8 cellular contexts compared by ENCODE assay signal in the genomic region with DNA sequence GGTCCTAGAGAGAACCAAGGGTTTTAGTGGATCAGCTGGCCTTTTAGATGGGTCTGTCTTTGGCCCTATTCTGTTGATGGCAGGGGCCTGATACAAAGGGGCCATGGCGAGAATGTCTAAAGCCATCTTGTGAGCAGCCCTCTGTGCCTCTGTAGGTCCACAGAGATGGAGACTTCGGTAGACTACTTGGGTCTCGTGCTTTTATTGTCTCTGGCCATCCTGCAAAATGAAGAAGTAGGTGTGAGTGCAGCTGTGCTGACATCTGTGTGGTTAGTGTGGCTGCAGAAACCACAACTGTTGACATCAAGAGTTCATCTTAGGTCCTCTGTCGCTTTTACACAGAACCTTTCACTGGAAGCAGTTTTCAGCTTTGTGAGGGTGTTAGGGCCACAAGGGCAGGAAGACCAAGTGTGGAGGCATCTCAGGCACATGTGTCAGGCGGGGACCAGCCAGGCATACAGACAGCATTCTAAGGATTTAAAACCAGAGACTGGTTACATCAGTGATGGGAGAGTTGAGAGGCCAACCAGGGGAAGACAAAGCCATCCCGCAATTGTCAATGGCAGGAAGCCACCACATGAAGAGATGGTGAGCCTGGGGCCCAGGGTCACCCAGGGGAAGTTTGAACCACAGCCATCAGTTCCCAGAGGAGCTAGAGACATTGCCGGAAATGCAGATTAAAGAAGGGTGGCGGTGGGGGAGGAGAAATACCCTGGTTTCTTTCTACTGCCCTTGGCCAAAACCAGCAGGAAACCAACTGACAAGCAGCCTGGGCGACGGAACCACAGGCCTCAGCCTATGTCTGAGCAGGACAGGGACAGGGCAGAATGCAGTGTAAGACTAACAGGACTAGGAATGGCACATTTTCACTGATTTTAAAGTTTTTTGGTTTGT. TPM values are rescaled to one million over a fixed set of nuclear protein-coding genes. Genes with fewer than 3 reads are reported as not detected.
A peak's percentile ranks its signal among the peaks of the same experiment; 100 is the strongest.
DNase-seq lines count a peak whose midpoint lies in the region; ATAC-seq and TF ChIP-seq lines count a peak whose summit lies in the region.

No MANE protein-coding gene starts in this region.

- H3K9me3 ChIP-seq in DND-41 (ENCODE audit: insufficient read depth, low read length, severe bottlenecking) (no peaks in the 10 kb centered on the region), HAP-1 (no peaks in the 10 kb centered on the region)

- H3K27ac ChIP-seq in DND-41 (ENCODE audit: low read length) (peak overlapping the region; percentile 96), foreskin keratinocyte (no peak overlapping the region)

- H3K27me3 ChIP-seq in DND-41 (ENCODE audit: insufficient read depth, low read length, poor library complexity) (no peaks in the 10 kb centered on the region), foreskin keratinocyte (no peaks in the 10 kb centered on the region), HAP-1 (ENCODE audit: low read depth) (no peaks in the 10 kb centered on the region)

- peak overlapping the region; percentile 59 for H3K9ac ChIP-seq in DND-41 (ENCODE audit: low read depth, low read length)

- ATAC-seq in DND-41 (ENCODE audit: insufficient read depth, low read depth) = peak; percentile 76
- ATAC-seq in GM21367 (IDR thresholded peaks at IDR 0.05; ENCODE audit: unreplicated experiment) = peak; percentile 68
- ATAC-seq in HG03558 (IDR thresholded peaks at IDR 0.05; ENCODE audit: extremely low read depth, unreplicated experiment) = peak; percentile 48
- no peak for ATAC-seq in foreskin keratinocyte

- H4K20me1 ChIP-seq in DND-41 (ENCODE audit: insufficient read depth, low read length) = no peaks in the 10 kb centered on the region

- DNase-seq in DND-41 (peak; percentile 94), fibroblast of mammary gland (ENCODE audit: low read depth) (peak; percentile 64), foreskin keratinocyte (no peak), HAP-1 (ENCODE audit: low spot score in 2 of 2) (no peak)
- peak; percentile 71 for DNase-seq in activated CD4-positive, alpha-beta T cell treated with anti-CD3 and anti-CD28 coated beads for 48 hours
- peak; percentile 63 to 68 for DNase-seq in stimulated activated CD8-positive, alpha-beta memory T cell treated with anti-CD3 and anti-CD28 coated beads, Interleukin-15, amount 100 ng/mL, for 48 hours (ENCODE audit: low read depth in 2 of 2)

- peak overlapping the region; percentile 65 for H3K4me2 ChIP-seq in DND-41 (ENCODE audit: insufficient read depth, low read length)

- H3K4me3 ChIP-seq in DND-41 (ENCODE audit: low read depth in 1 of 2, low read length in 2 of 2) (peak overlapping the region in 1 of 2 experiments; percentile 50; a peak in 2 of 4 replicates), fibroblast of mammary gland (ENCODE audit: control insufficient read depth, low read depth, low read length) (no peak overlapping the region), HAP-1 (no peak overlapping the region)

- no peak for TF ChIP-seq CTCF in DND-41 (IDR thresholded peaks at IDR 0.05; ENCODE audit: borderline replicate concordance, extremely low read depth, low read length, poor library complexity, severe bottlenecking)
- no peak for TF ChIP-seq CTCF in fibroblast of mammary gland (conservative IDR thresholded peaks at IDR 0.05; ENCODE audit: control insufficient read depth, insufficient read depth, low read depth, low read length)
- no peak for TF ChIP-seq CTCF in foreskin keratinocyte (conservative IDR thresholded peaks at IDR 0.05)

- no peak overlapping the region for H2AFZ ChIP-seq in DND-41 (ENCODE audit: low read depth, low read length)

- H3K36me3 ChIP-seq in DND-41 (ENCODE audit: insufficient read depth, low read length) = no peaks in the 10 kb centered on the region; the same call in 1 of the 2 replicates
- H3K36me3 ChIP-seq in HAP-1 (replicated peaks) = no peaks in the 10 kb centered on the region

- H3K4me1 ChIP-seq in DND-41 (ENCODE audit: insufficient read depth, low read length) (peaks cover 60% of the 10 kb centered on the region), foreskin keratinocyte (no peaks in the 10 kb centered on the region), HAP-1 (no peaks in the 10 kb centered on the region)

- peaks cover 12% of the 10 kb centered on the region; the same call in 1 of the 2 replicates for H3K79me2 ChIP-seq in DND-41 (ENCODE audit: insufficient read depth, low read length)

- in situ Hi-C loops in HAP-1 (cut with MboI; ENCODE audit: low sequenced_read_pairs) = no loop called here

RNA-seq across cellular contexts. Expression of gene TPCN1, which starts 13.0 kb away (rescaled TPM):
- total RNA-seq in foreskin keratinocyte = 14.3 and 15.9 TPM in 2 replicates
- polyA plus RNA-seq in foreskin keratinocyte = 8.9 and 10.5 TPM in 2 replicates

RNA-seq across cellular contexts. Expression of gene RITA1, which starts 22.8 kb away (rescaled TPM):
- 24.3 and 27.0 TPM in 2 replicates for total RNA-seq in foreskin keratinocyte
- polyA plus RNA-seq in foreskin keratinocyte = 26.3 and 27.2 TPM in 2 replicates

RNA-seq across cellular contexts. Expression of gene DDX54, which starts 23.0 kb away (rescaled TPM):
- 64.7 and 66.8 TPM in 2 replicates for total RNA-seq in foreskin keratinocyte
- polyA plus RNA-seq in foreskin keratinocyte = 95.1 and 95.8 TPM in 2 replicates

RNA-seq across cellular contexts. Expression of gene CFAP73, which starts 58.8 kb away (rescaled TPM):
- not detected in 2 replicates for total RNA-seq in foreskin keratinocyte
- not detected in 2 replicates for polyA plus RNA-seq in foreskin keratinocyte

Comparison
In these comparisons a context has a peak if more than half of its experiments do, and no peak if none do; other contexts are left out.
1. DNase-seq: peak in DND-41 (single experiment), activated CD4-positive, alpha-beta T cell treated with anti-CD3 and anti-CD28 coated beads for 48 hours (single experiment), fibroblast of mammary gland (single experiment) and stimulated activated CD8-positive, alpha-beta memory T cell treated with anti-CD3 and anti-CD28 coated beads, Interleukin-15, amount 100 ng/mL, for 48 hours (2 of 2); none in foreskin keratinocyte (0 of 2) and HAP-1 (0 of 2).